29 cellular contexts compared by ENCODE assay signal in the genomic region with DNA sequence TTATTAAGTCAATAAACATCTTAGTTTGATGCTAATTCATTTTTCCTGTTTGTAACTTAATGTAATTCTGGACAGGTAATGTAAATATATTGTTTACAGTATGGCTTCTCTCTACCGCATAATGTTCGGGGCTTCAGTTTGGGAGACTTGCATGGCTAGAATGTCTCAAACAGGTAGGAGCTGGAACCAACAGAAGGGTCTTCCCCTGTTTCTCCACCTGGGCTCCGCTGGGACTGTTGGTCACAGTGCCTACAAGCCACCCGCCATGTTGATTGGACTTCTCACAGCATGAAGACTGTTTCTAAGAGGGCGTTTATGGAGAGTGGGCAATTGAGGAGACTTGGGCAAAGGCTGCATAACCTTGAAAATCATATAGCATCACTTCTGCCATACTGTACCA.
"Had no signal": no experiment of that assay in that cellular context is flagged by ENCODE, and none has a peak within 500 bp of the region (broad histone marks: within the 10 kb centered on the region; RNA-seq: fewer than 3 reads in every experiment).

No MANE protein-coding gene starts in this region.

- DNase-seq: colonic mucosa; cortex of kidney; dermis blood vessel endothelial cell; dorsolateral prefrontal cortex; effector CD4-positive, alpha-beta T cell; effector CD8-positive, alpha-beta T cell; effector memory CD4-positive, alpha-beta T cell; effector memory CD8-positive, alpha-beta T cell; endodermal cell; erythroblast; esophagus squamous epithelium; foreskin fibroblast; foreskin keratinocyte; foreskin melanocyte; gastrocnemius medialis; glutamatergic neuron; head of caudate nucleus; heart left ventricle; heart right ventricle had no signal

- H3K36me3 ChIP-seq: colonic mucosa, esophagus muscularis mucosa, esophagus squamous epithelium, gastrocnemius medialis, gastroesophageal sphincter, heart left ventricle, heart right ventricle had no signal

- H3K4me3 ChIP-seq: colonic mucosa, coronary artery, dorsolateral prefrontal cortex, esophagus muscularis mucosa, esophagus squamous epithelium, gastrocnemius medialis, gastroesophageal sphincter, heart left ventricle, heart right ventricle had no signal

- H3K27ac Mint-ChIP-seq: dendritic cell treated with granulocyte-macrophage colony-stimulating factor and Interleukin-4, amounts not matched to agents 40 ng/mL and 50 ng/mL, for 4 days; effector memory CD8-positive, alpha-beta T cell; endodermal cell had no signal

- H3K4me1 ChIP-seq: colonic mucosa, esophagus muscularis mucosa, esophagus squamous epithelium, foreskin keratinocyte, gastrocnemius medialis, gastroesophageal sphincter, heart left ventricle, heart right ventricle had no signal

- FAIRE-seq: colon, endometrium, endothelial cell of umbilical vein, frontal cortex had no signal

- H3K9me3 ChIP-seq: colonic mucosa, esophagus muscularis mucosa, gastrocnemius medialis, gastroesophageal sphincter had no signal

- H3K27me3 Mint-ChIP-seq: dendritic cell treated with granulocyte-macrophage colony-stimulating factor and Interleukin-4, amounts not matched to agents 40 ng/mL and 50 ng/mL, for 4 days; effector memory CD8-positive, alpha-beta T cell had no signal

- H3K27ac ChIP-seq: colonic mucosa, coronary artery, dorsolateral prefrontal cortex, epithelial cell of prostate, esophagus muscularis mucosa, esophagus squamous epithelium, foreskin keratinocyte, gastrocnemius medialis, gastroesophageal sphincter, heart left ventricle, heart right ventricle had no signal

- H3K27me3 ChIP-seq: colonic mucosa, esophagus muscularis mucosa, esophagus squamous epithelium, foreskin keratinocyte, gastrocnemius medialis, gastroesophageal sphincter, heart left ventricle, heart right ventricle had no signal

- H3K4me3 Mint-ChIP-seq: dendritic cell treated with granulocyte-macrophage colony-stimulating factor and Interleukin-4, amounts not matched to agents 40 ng/mL and 50 ng/mL, for 4 days; effector memory CD8-positive, alpha-beta T cell; endodermal cell had no signal

- ATAC-seq: effector memory CD8-positive, alpha-beta T cell; esophagus mucosa; foreskin keratinocyte; gastrocnemius medialis; gastroesophageal sphincter; heart left ventricle; heart right ventricle had no signal

- H3K9me3 Mint-ChIP-seq: endodermal cell had no signal
